In the genomic region with DNA sequence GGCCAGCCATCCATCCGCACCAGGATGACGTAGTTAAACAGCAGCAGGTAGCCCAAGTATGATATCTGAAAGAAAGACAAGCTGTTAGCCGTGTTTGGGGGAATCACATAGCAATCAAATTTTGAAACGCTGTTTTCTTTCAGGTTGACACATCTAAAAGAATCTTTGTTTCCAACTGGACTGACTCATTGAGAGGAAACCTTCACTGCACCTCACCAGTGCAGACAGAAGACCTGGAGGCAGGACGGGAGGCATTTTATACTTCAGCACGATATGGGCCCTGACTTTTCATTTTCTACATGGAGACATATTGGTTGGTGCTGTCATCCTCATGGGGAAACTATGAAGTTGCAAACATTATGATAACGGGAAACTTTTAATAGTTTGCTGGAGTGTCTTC, we compare ENCODE assay signal across 21 cellular contexts.
"Had no signal": no experiment of that assay in that cellular context is flagged by ENCODE, and none has a peak within 500 bp of the region (broad histone marks: within the 10 kb centered on the region; RNA-seq: fewer than 3 reads in every experiment).

No MANE protein-coding gene starts in this region.

- H3K4me3 ChIP-seq: K562, SJSA1, SK-N-MC had no signal

- ATAC-seq: HepG2, K562 had no signal

- FAIRE-seq: HepG2, K562, RCC 7860 had no signal

- H3K36me3 ChIP-seq: SJSA1 had no signal

- DNase-seq: MV-4-11, NCI-H1092 treated with DMSO at 0.1 percent for 48 hours, NCI-H1436, NCI-H187, NCI-H2029, NCI-H2081 treated with DMSO at 0.1 percent for 48 hours, NCI-H2171, NCI-H226, NCI-H446, NCI-H510A, NCI-H524 treated with DMSO at 0.1 percent for 48 hours, NCI-H69, NCI-H774, Right ventricle myocardium superior, RPMI8226, SIG-M5 had no signal

- H3K27ac ChIP-seq: SJSA1, SK-N-MC had no signal

- H3K9me3 ChIP-seq: SJSA1 had no signal

- H3K27me3 ChIP-seq: SJSA1 had no signal
